ENCODE assay signal across 10 cellular contexts in genomic region chr2:219661197-219661954, GRCh38. TPM values are rescaled to one million over a fixed set of nuclear protein-coding genes. Genes with fewer than 3 reads are reported as not detected.
DNase-seq lines count a peak whose midpoint lies in the region; ATAC-seq, FAIRE-seq and TF ChIP-seq lines count a peak whose summit lies in the region.
"Had no signal": no experiment of that assay in that cellular context is flagged by ENCODE, and none has a peak within 500 bp of the region (broad histone marks: within the 10 kb centered on the region; RNA-seq: fewer than 3 reads in every experiment).

No MANE protein-coding gene starts in this region.

- H3K27me3 ChIP-seq in gastroesophageal sphincter: no peaks in the 10 kb centered on the region

- H3K4me3 Mint-ChIP-seq in activated naive CD8-positive, alpha-beta T cell treated with anti-CD3 and anti-CD28 coated beads, Interleukin-2, amount 50 U/mL, for 24 hours: no peak overlapping the region
- H3K4me3 Mint-ChIP-seq: IgD-negative memory B cell had no signal

- H3K4me1 Mint-ChIP-seq in activated naive CD8-positive, alpha-beta T cell treated with anti-CD3 and anti-CD28 coated beads, Interleukin-2, amount 50 U/mL, for 24 hours: peaks cover 2% of the 10 kb centered on the region
- H3K4me1 Mint-ChIP-seq: IgD-negative memory B cell had no signal

- H3K36me3 ChIP-seq in gastroesophageal sphincter: no peaks in the 10 kb centered on the region

- H3K9me3 Mint-ChIP-seq in activated naive CD8-positive, alpha-beta T cell treated with anti-CD3 and anti-CD28 coated beads, Interleukin-2, amount 50 U/mL, for 24 hours: peaks cover 11% of the 10 kb centered on the region

- TF ChIP-seq POLR2A in H54 (IDR thresholded peaks at IDR 0.05; ENCODE audit: low read depth, low read length) (no peak), gastroesophageal sphincter (IDR thresholded peaks at IDR 0.05) (no peak)

- no peak for TF ChIP-seq EP300 in gastroesophageal sphincter (IDR thresholded peaks at IDR 0.05)

- H3K27ac ChIP-seq in gastroesophageal sphincter: no peak overlapping the region

- TF ChIP-seq CTCF in fibroblast of villous mesenchyme (IDR thresholded peaks at IDR 0.05; ENCODE audit: insufficient read depth, low read depth, low read length): no peak
- TF ChIP-seq CTCF in gastroesophageal sphincter (IDR thresholded peaks at IDR 0.05): no peak

- H3K27ac Mint-ChIP-seq in activated naive CD8-positive, alpha-beta T cell treated with anti-CD3 and anti-CD28 coated beads, Interleukin-2, amount 50 U/mL, for 24 hours: no peak overlapping the region
- H3K27ac Mint-ChIP-seq: IgD-negative memory B cell had no signal

- H3K4me1 ChIP-seq in gastroesophageal sphincter: peaks cover 0 to 18% (median 0%) of the 10 kb centered on the region in 3 donors

- H3K9me3 ChIP-seq in gastroesophageal sphincter: no peaks in the 10 kb centered on the region

- H3K4me3 ChIP-seq in fibroblast of villous mesenchyme (ENCODE audit: low read depth, low read length): no peak overlapping the region
- H3K4me3 ChIP-seq in gastroesophageal sphincter: no peak overlapping the region

- no peaks in the 10 kb centered on the region for H3K36me3 Mint-ChIP-seq in activated naive CD8-positive, alpha-beta T cell treated with anti-CD3 and anti-CD28 coated beads, Interleukin-2, amount 50 U/mL, for 24 hours (ENCODE audit: low read depth)
- H3K36me3 Mint-ChIP-seq: IgD-negative memory B cell had no signal

- peak; percentile 28 for DNase-seq in fibroblast of villous mesenchyme (ENCODE audit: low read depth)
- no peak for DNase-seq in H54 (ENCODE audit: insufficient read length, low spot score)
- DNase-seq in activated naive CD8-positive, alpha-beta T cell treated with anti-CD3 and anti-CD28 coated beads, Interleukin-2, amount 50 U/mL, for 24 hours: no peak
- no peak for DNase-seq in RKO (ENCODE audit: low spot score)

- 53 to 65% methylated on average over 6 of the region's 7 CpGs for WGBS in gastroesophageal sphincter (ENCODE audit: low coverage in 1 of 2), 2 donors

- H3K27me3 Mint-ChIP-seq in activated naive CD8-positive, alpha-beta T cell treated with anti-CD3 and anti-CD28 coated beads, Interleukin-2, amount 50 U/mL, for 24 hours: peaks cover 29% of the 10 kb centered on the region

- no peak for FAIRE-seq in H54 (lab: Jason Lieb, UNC)
- FAIRE-seq: D721Med had no signal

- ATAC-seq in GM18520 (IDR thresholded peaks at IDR 0.05; ENCODE audit: unreplicated experiment) (peak; percentile 82), GM21723 (IDR thresholded peaks at IDR 0.05; ENCODE audit: unreplicated experiment) (peak; percentile 92), HG03439 (IDR thresholded peaks at IDR 0.05; ENCODE audit: unreplicated experiment) (peak; percentile 94), gastroesophageal sphincter (no peak)
- no peak for ATAC-seq in activated naive CD8-positive, alpha-beta T cell treated with anti-CD3 and anti-CD28 coated beads, Interleukin-2, amount 50 U/mL, for 24 hours

RNA-seq across cellular contexts. Expression of gene SLC4A3, which starts 33.9 kb away (rescaled TPM):
- total RNA-seq in fibroblast of villous mesenchyme (5.6 and 7.7 TPM in 2 replicates), gastroesophageal sphincter (10 to 100 TPM; 10.4 to 30.6 (median 12.4) TPM)

Comparison
In these comparisons a context has a peak if more than half of its experiments do, and no peak if none do; other contexts are left out.
1. ATAC-seq: peak in GM18520 (single experiment), GM21723 (single experiment) and HG03439 (single experiment); none in activated naive CD8-positive, alpha-beta T cell treated with anti-CD3 and anti-CD28 coated beads, Interleukin-2, amount 50 U/mL, for 24 hours (single experiment) and gastroesophageal sphincter (single experiment).